ENCODE assay signal across 1 cellular context in the genomic region with DNA sequence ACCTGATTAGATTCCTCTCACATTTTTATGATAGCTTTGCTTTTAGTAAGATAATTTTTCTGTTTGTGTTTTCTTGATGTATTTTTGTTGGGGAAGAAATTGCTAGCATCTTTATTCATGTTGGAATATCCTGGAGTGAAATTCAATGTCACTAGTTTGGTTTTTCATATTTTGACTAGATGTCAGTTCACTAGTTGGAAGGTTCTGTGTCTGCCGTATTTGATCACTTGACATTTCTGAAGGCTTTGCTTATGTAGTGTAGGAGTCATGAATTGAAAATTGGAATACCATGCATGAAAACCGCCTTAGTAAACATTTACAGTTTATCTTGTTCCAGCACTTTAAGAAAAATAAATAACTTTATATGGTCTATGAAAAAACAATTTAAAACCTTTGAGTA.
TF ChIP-seq lines count a peak whose summit lies in the region.

No MANE protein-coding gene starts in this region.

TF ChIP-seq in GM23338, 12 proteins besides CTCF, POLR2A, EP300 and RAD21 (continued from another document):
- TF ChIP-seq, protein P1, sequence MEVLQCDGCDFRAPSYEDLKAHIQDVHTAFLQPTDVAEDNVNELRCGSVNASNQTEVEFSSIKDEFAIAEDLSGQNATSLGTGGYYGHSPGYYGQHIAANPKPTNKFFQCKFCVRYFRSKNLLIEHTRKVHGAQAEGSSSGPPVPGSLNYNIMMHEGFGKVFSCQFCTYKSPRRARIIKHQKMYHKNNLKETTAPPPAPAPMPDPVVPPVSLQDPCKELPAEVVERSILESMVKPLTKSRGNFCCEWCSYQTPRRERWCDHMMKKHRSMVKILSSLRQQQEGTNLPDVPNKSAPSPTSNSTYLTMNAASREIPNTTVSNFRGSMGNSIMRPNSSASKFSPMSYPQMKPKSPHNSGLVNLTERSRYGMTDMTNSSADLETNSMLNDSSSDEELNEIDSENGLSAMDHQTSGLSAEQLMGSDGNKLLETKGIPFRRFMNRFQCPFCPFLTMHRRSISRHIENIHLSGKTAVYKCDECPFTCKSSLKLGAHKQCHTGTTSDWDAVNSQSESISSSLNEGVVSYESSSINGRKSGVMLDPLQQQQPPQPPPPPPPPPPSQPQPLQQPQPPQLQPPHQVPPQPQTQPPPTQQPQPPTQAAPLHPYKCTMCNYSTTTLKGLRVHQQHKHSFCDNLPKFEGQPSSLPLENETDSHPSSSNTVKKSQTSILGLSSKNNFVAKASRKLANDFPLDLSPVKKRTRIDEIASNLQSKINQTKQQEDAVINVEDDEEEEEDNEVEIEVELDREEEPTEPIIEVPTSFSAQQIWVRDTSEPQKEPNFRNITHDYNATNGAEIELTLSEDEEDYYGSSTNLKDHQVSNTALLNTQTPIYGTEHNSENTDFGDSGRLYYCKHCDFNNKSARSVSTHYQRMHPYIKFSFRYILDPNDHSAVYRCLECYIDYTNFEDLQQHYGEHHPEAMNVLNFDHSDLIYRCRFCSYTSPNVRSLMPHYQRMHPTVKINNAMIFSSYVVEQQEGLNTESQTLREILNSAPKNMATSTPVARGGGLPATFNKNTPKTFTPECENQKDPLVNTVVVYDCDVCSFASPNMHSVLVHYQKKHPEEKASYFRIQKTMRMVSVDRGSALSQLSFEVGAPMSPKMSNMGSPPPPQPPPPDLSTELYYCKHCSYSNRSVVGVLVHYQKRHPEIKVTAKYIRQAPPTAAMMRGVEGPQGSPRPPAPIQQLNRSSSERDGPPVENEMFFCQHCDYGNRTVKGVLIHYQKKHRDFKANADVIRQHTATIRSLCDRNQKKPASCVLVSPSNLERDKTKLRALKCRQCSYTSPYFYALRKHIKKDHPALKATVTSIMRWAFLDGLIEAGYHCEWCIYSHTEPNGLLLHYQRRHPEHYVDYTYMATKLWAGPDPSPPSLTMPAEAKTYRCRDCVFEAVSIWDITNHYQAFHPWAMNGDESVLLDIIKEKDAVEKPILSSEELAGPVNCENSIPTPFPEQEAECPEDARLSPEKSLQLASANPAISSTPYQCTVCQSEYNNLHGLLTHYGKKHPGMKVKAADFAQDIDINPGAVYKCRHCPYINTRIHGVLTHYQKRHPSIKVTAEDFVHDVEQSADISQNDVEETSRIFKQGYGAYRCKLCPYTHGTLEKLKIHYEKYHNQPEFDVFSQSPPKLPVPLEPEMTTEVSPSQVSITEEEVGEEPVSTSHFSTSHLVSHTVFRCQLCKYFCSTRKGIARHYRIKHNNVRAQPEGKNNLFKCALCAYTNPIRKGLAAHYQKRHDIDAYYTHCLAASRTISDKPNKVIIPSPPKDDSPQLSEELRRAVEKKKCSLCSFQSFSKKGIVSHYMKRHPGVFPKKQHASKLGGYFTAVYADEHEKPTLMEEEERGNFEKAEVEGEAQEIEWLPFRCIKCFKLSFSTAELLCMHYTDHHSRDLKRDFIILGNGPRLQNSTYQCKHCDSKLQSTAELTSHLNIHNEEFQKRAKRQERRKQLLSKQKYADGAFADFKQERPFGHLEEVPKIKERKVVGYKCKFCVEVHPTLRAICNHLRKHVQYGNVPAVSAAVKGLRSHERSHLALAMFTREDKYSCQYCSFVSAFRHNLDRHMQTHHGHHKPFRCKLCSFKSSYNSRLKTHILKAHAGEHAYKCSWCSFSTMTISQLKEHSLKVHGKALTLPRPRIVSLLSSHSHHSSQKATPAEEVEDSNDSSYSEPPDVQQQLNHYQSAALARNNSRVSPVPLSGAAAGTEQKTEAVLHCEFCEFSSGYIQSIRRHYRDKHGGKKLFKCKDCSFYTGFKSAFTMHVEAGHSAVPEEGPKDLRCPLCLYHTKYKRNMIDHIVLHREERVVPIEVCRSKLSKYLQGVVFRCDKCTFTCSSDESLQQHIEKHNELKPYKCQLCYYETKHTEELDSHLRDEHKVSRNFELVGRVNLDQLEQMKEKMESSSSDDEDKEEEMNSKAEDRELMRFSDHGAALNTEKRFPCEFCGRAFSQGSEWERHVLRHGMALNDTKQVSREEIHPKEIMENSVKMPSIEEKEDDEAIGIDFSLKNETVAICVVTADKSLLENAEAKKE (CRISPR knock-in tag; IDR thresholded peaks at IDR 0.05) = no peak
- no peak for TF ChIP-seq JUNB (IDR thresholded peaks at IDR 0.05; ENCODE audit: unreplicated experiment)
- TF ChIP-seq STAT1 (IDR thresholded peaks at IDR 0.05; ENCODE audit: unreplicated experiment) = no peak
- TF ChIP-seq, protein P2, sequence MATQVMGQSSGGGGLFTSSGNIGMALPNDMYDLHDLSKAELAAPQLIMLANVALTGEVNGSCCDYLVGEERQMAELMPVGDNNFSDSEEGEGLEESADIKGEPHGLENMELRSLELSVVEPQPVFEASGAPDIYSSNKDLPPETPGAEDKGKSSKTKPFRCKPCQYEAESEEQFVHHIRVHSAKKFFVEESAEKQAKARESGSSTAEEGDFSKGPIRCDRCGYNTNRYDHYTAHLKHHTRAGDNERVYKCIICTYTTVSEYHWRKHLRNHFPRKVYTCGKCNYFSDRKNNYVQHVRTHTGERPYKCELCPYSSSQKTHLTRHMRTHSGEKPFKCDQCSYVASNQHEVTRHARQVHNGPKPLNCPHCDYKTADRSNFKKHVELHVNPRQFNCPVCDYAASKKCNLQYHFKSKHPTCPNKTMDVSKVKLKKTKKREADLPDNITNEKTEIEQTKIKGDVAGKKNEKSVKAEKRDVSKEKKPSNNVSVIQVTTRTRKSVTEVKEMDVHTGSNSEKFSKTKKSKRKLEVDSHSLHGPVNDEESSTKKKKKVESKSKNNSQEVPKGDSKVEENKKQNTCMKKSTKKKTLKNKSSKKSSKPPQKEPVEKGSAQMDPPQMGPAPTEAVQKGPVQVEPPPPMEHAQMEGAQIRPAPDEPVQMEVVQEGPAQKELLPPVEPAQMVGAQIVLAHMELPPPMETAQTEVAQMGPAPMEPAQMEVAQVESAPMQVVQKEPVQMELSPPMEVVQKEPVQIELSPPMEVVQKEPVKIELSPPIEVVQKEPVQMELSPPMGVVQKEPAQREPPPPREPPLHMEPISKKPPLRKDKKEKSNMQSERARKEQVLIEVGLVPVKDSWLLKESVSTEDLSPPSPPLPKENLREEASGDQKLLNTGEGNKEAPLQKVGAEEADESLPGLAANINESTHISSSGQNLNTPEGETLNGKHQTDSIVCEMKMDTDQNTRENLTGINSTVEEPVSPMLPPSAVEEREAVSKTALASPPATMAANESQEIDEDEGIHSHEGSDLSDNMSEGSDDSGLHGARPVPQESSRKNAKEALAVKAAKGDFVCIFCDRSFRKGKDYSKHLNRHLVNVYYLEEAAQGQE (IDR thresholded peaks at IDR 0.05; ENCODE audit: unreplicated experiment) = no peak
- TF ChIP-seq EZH2 (IDR thresholded peaks at IDR 0.05; ENCODE audit: low read depth, unreplicated experiment) = no peak
- TF ChIP-seq ZNF114 (CRISPR knock-in tag; IDR thresholded peaks at IDR 0.05) = no peak
